ENCODE assay signal across 8 cellular contexts in genomic region chr1:161045749-161046573, GRCh38. TPM values are rescaled to one million over a fixed set of nuclear protein-coding genes. Genes with fewer than 3 reads are reported as not detected.
DNase-seq lines count a peak whose midpoint lies in the region; ATAC-seq and TF ChIP-seq lines count a peak whose summit lies in the region.

Gene USF1, minus strand, starts transcription at chr1:161045977. Its CDS starts 2,702 bp downstream, at chr1:161043275.

- peak; percentile 59 for ATAC-seq in GM21381 (IDR thresholded peaks at IDR 0.05; ENCODE audit: unreplicated experiment)
- ATAC-seq in activated CD8-positive, alpha-beta memory T cell treated with anti-CD3 and anti-CD28 coated beads, Interleukin-2, amount 10 ng/mL, durations not matched to agents 7 days and 5 days, result peak; percentile 78

- peaks cover 52% of the 10 kb centered on the region for H3K36me3 Mint-ChIP-seq in activated CD8-positive, alpha-beta memory T cell treated with anti-CD3 and anti-CD28 coated beads, Interleukin-2, amount 10 ng/mL, durations not matched to agents 7 days and 5 days
- H3K36me3 Mint-ChIP-seq in endodermal cell (ENCODE audit: low read depth), result peaks cover 29% of the 10 kb centered on the region

- H3K9ac ChIP-seq in NT2/D1 (ENCODE audit: insufficient read length, low read depth), result peak within 1 kb of the TSS; percentile 95
- H3K9ac ChIP-seq in endodermal cell (ENCODE audit: extremely low read depth, low read length, poor library complexity, severe bottlenecking), result peak within 1 kb of the TSS; percentile 90

- CTCF ChIA-PET in activated CD8-positive, alpha-beta memory T cell treated with anti-CD3 and anti-CD28 coated beads, Interleukin-2, amount 10 ng/mL, durations not matched to agents 7 days and 5 days (lab: Charles Lee), result interaction anchor here (0.7 to 5.2 kb wide), 18 partner anchors 7 to 180 kb away, joined by 3 to 58 read pairs (median 4); partner anchors contain the start of genes ARHGAP30, F11R, KLHDC9 and NIT1

- peak within 1 kb of the TSS; percentile 99 for H3K27ac Mint-ChIP-seq in activated CD8-positive, alpha-beta memory T cell treated with anti-CD3 and anti-CD28 coated beads, Interleukin-2, amount 10 ng/mL, durations not matched to agents 7 days and 5 days
- H3K27ac Mint-ChIP-seq in endodermal cell, result peak within 1 kb of the TSS; percentile 98

- peaks cover 54% of the 10 kb centered on the region for H3K4me1 Mint-ChIP-seq in activated CD8-positive, alpha-beta memory T cell treated with anti-CD3 and anti-CD28 coated beads, Interleukin-2, amount 10 ng/mL, durations not matched to agents 7 days and 5 days
- H3K4me1 Mint-ChIP-seq in endodermal cell, result peaks cover 20% of the 10 kb centered on the region

- peaks cover 2% of the 10 kb centered on the region for H3K4me1 ChIP-seq in NT2/D1 (ENCODE audit: insufficient read depth, insufficient read length)
- H3K4me1 ChIP-seq in endodermal cell (ENCODE audit: control insufficient read depth, insufficient read depth, low read length), result peaks cover 9% of the 10 kb centered on the region

- peak within 1 kb of the TSS; percentile 80 for H3K4me3 Mint-ChIP-seq in activated CD8-positive, alpha-beta memory T cell treated with anti-CD3 and anti-CD28 coated beads, Interleukin-2, amount 10 ng/mL, durations not matched to agents 7 days and 5 days
- peak within 1 kb of the TSS; percentile 77 for H3K4me3 Mint-ChIP-seq in endodermal cell

- H3K9me3 ChIP-seq in NT2/D1 (ENCODE audit: insufficient read depth, low read length) (peaks cover 40% of the 10 kb centered on the region), endodermal cell (ENCODE audit: control insufficient read depth, low read length) (no peaks in the 10 kb centered on the region)

- H3K27ac ChIP-seq in endodermal cell (ENCODE audit: low read depth, low read length), result peak within 1 kb of the TSS; percentile 91

- H3K4me3 ChIP-seq in NT2/D1 (ENCODE audit: insufficient read length, low read depth) (peak within 1 kb of the TSS; percentile 86), endodermal cell (ENCODE audit: low read length) (peak within 1 kb of the TSS; percentile 97)

- no peak for TF ChIP-seq CTCF in endodermal cell (conservative IDR thresholded peaks at IDR 0.05)

- DNase-seq in COLO829 (ENCODE audit: low spot score) (peak; percentile 99), HUDEP-2 (lab: John Stamatoyannopoulos, UW; ENCODE audit: unreplicated experiment in 76 of 76) (peak in 75 of 76 experiments; percentile 14 to 95 (median 87)), NT2/D1 (ENCODE audit: low read depth, low spot score) (peak; percentile 99), endodermal cell (peak; percentile 97), mesenteric fat pad (ENCODE audit: low spot score) (peak; percentile 95)
- DNase-seq in activated CD8-positive, alpha-beta memory T cell treated with anti-CD3 and anti-CD28 coated beads, Interleukin-2, amount 10 ng/mL, durations not matched to agents 7 days and 5 days, result peak; percentile 96
- DNase-seq in stimulated activated CD8-positive, alpha-beta memory T cell treated with anti-CD3 and anti-CD28 coated beads, Interleukin-15, amount 100 ng/mL, for 24 hours (ENCODE audit: low read depth), result peak; percentile 67

- H3K27me3 ChIP-seq in NT2/D1 (ENCODE audit: insufficient read depth, insufficient read length) (no peaks in the 10 kb centered on the region), endodermal cell (ENCODE audit: control insufficient read depth, insufficient read depth, low read length, poor library complexity, severe bottlenecking) (no peaks in the 10 kb centered on the region)

- H3K36me3 ChIP-seq in NT2/D1 (ENCODE audit: insufficient read depth, insufficient read length, low read length), result peaks cover 41% of the 10 kb centered on the region
- peaks cover 23% of the 10 kb centered on the region for H3K36me3 ChIP-seq in endodermal cell (ENCODE audit: control insufficient read depth, insufficient read depth, low read length)

- no peaks in the 10 kb centered on the region for H3K27me3 Mint-ChIP-seq in activated CD8-positive, alpha-beta memory T cell treated with anti-CD3 and anti-CD28 coated beads, Interleukin-2, amount 10 ng/mL, durations not matched to agents 7 days and 5 days
- H3K27me3 Mint-ChIP-seq in endodermal cell (ENCODE audit: insufficient read depth), result peaks cover 22% of the 10 kb centered on the region

- H3K9me3 Mint-ChIP-seq in activated CD8-positive, alpha-beta memory T cell treated with anti-CD3 and anti-CD28 coated beads, Interleukin-2, amount 10 ng/mL, durations not matched to agents 7 days and 5 days (ENCODE audit: low read depth), result no peaks in the 10 kb centered on the region
- H3K9me3 Mint-ChIP-seq in endodermal cell, result peaks cover 13% of the 10 kb centered on the region

- 0 to 1% methylated on average over 15 to 29 of the region's 29 CpGs for WGBS in endodermal cell (ENCODE audit: insufficient coverage in 1 of 2, insufficient read length in 1 of 2), 2 experiments

RNA-seq across cellular contexts. Expression of gene USF1, which starts in this region (rescaled TPM):
- 10 to 100 TPM; 75.4 to 90.1 TPM for total RNA-seq in activated CD8-positive, alpha-beta memory T cell treated with anti-CD3 and anti-CD28 coated beads, Interleukin-2, amount 10 ng/mL, durations not matched to agents 7 days and 5 days
- total RNA-seq in endodermal cell, result 10 to 100 TPM; 55.5 to 57.3 TPM
- 69.5 TPM for polyA plus RNA-seq in endodermal cell (2013, experiment 1 of 2)
- 60.9 TPM for polyA plus RNA-seq in endodermal cell (2013, experiment 2 of 2)
- total RNA-seq in mesenteric fat pad, result 57.9 TPM

Comparison
In these comparisons a context has a peak if more than half of its experiments do, and no peak if none do; other contexts are left out.
1. Peak in every context shown above with its lines: DNase-seq, ATAC-seq, H3K4me3 ChIP-seq and H3K27ac ChIP-seq.